In the genomic region with DNA sequence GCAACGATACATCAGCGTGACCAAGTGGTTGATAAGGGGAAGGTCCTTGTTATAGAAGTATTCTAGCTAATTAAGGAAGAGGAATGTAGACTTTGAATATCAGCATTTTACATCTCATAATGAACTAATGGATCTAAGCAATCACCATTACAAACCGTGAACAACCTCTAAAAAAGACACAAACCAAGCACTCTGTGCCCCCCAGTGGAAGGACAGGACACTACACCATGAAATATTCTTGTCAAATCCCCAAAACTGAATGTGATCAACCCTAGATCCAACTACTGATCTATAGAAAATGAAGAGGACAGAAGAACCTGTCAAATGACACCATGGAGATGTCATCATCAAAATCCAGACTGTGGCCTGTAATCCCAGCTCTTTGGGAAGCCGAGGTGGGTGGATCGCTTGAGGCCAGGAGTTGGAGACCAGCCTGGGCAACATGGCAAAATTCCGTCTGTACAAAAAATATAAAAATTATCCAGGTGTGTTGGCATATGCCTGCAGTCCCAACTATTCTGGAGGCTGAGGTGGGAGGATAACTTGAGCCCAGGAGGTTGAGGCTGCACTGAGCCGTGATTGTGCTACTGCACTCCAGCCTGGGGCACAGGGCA, we compare ENCODE assay signal across 8 cellular contexts.
DNase-seq lines count a peak whose midpoint lies in the region; ATAC-seq, FAIRE-seq and TF ChIP-seq lines count a peak whose summit lies in the region.

No MANE protein-coding gene starts in this region.

- H3K4me3 ChIP-seq in AG09309 (ENCODE audit: control insufficient read depth, low read depth, low read length): no peak overlapping the region
- no peak overlapping the region for H3K4me3 ChIP-seq in neuronal stem cell (ENCODE audit: low read length in 2 of 2)

- H2AK5ac ChIP-seq in neuronal stem cell (ENCODE audit: low read depth, low read length): no peak overlapping the region

- ATAC-seq in GM19328 (IDR thresholded peaks at IDR 0.05; ENCODE audit: unreplicated experiment): no peak
- ATAC-seq in HG03571 (IDR thresholded peaks at IDR 0.05; ENCODE audit: unreplicated experiment): no peak

- H4K91ac ChIP-seq in neuronal stem cell (ENCODE audit: low read depth, low read length, poor library complexity): no peak overlapping the region

- H3K4me1 ChIP-seq in neuronal stem cell (ENCODE audit: control insufficient read depth in 2 of 2, insufficient read depth in 1 of 2, low read depth in 1 of 2, low read length in 2 of 2): no peaks in the 10 kb centered on the region

- H3K79me1 ChIP-seq in neuronal stem cell (ENCODE audit: low read depth, low read length): no peaks in the 10 kb centered on the region

- no peaks in the 10 kb centered on the region for H3K9me3 ChIP-seq in neuronal stem cell (replicated peaks in 1 of 2; ENCODE audit: control insufficient read depth in 2 of 2, insufficient read depth in 1 of 2, low read depth in 1 of 2, low read length in 2 of 2)

- H3K14ac ChIP-seq in neuronal stem cell (ENCODE audit: low read length): no peak overlapping the region

- no peak overlapping the region for H4K8ac ChIP-seq in neuronal stem cell (ENCODE audit: low read depth, low read length)

- H3K27ac ChIP-seq in neuronal stem cell (replicated peaks; ENCODE audit: low read length): no peak overlapping the region

- H3K4me2 ChIP-seq in neuronal stem cell (ENCODE audit: insufficient read depth, low read length, poor library complexity, severe bottlenecking): no peak overlapping the region

- TF ChIP-seq POLR2A in GM12892 (IDR thresholded peaks at IDR 0.05; ENCODE audit: low read depth, low read length): no peak

- DNase-seq in AG09309 (ENCODE audit: low read depth): peak; percentile 2
- DNase-seq in GM12892 (ENCODE audit: insufficient read length): no peak
- peak; percentile 89 for DNase-seq in NAMALWA (ENCODE audit: low spot score)
- DNase-seq in activated CD4-positive, alpha-beta T cell treated with anti-CD3 and anti-CD28 coated beads for 4 hours: peak; percentile 53 to 73
- peak; percentile 42 for DNase-seq in effector CD8-positive, alpha-beta T cell (lab: John Stamatoyannopoulos, UW)
- DNase-seq in neuronal stem cell (ENCODE audit: low spot score): peak; percentile 29

- H2BK5ac ChIP-seq in neuronal stem cell (ENCODE audit: low read length): no peak overlapping the region

- peak; percentile 36 for FAIRE-seq in GM12892 (lab: Jason Lieb, UNC)

- no peak overlapping the region for H3K4ac ChIP-seq in neuronal stem cell (ENCODE audit: low read length)

- H2BK15ac ChIP-seq in neuronal stem cell (ENCODE audit: low read length): no peak overlapping the region

- no peak overlapping the region for H3K23ac ChIP-seq in neuronal stem cell (ENCODE audit: low read depth, low read length, poor library complexity)

- H3K9ac ChIP-seq in neuronal stem cell (ENCODE audit: low read depth, low read length, poor library complexity): no peak overlapping the region

- H3K18ac ChIP-seq in neuronal stem cell (ENCODE audit: low read length): no peak overlapping the region

- peak; percentile 61 for TF ChIP-seq CTCF in AG09309 (IDR thresholded peaks at IDR 0.05; ENCODE audit: control insufficient read depth, insufficient read depth, low read depth, low read length, missing control alignments)

- H3K36me3 ChIP-seq in neuronal stem cell (replicated peaks in 1 of 2; ENCODE audit: control insufficient read depth in 2 of 2, insufficient read depth in 2 of 2, low read length in 2 of 2): no peaks in the 10 kb centered on the region

- no peak overlapping the region for H2BK120ac ChIP-seq in neuronal stem cell (ENCODE audit: low read depth, low read length)

- WGBS in neuronal stem cell (ENCODE audit: extremely low coverage in 2 of 2, insufficient read length in 2 of 2, insufficient replicate concordance in 1 of 2), 2 donors: no CpG with 5 or more reads among the region's 7 CpGs

- no peak overlapping the region for H2AFZ ChIP-seq in neuronal stem cell (ENCODE audit: low read length)

- H3K27me3 ChIP-seq in neuronal stem cell (ENCODE audit: control insufficient read depth in 3 of 3, insufficient read depth in 3 of 3, low read depth in 1 of 3, low read length in 3 of 3): no peaks in the 10 kb centered on the region

- no peak overlapping the region for H2BK12ac ChIP-seq in neuronal stem cell (ENCODE audit: low read length)
